Comparison of ENCODE assay signal across 39 cellular contexts in genomic region chr22:47439643-47440265, GRCh38.
"Had no signal": no experiment of that assay in that cellular context is flagged by ENCODE, and none has a peak within 500 bp of the region (broad histone marks: within the 10 kb centered on the region; RNA-seq: fewer than 3 reads in every experiment).

No MANE protein-coding gene starts in this region.

- H3K27me3 ChIP-seq: ascending aorta, cardiac muscle cell, esophagus squamous epithelium had no signal

- H3K4me1 ChIP-seq: ascending aorta, breast epithelium, esophagus squamous epithelium, gastroesophageal sphincter, heart right ventricle had no signal

- H3K4me3 ChIP-seq: ascending aorta, breast epithelium, cardiac muscle cell, esophagus squamous epithelium, gastroesophageal sphincter, heart right ventricle had no signal

- H3K9me3 ChIP-seq: ascending aorta had no signal

- H3K36me3 ChIP-seq: ascending aorta, breast epithelium, cardiac muscle cell, esophagus squamous epithelium, gastroesophageal sphincter, heart right ventricle, WERI-Rb-1 had no signal

- H3K4me3 Mint-ChIP-seq: activated B cell treated with CpG ODN at 0.5 μM for 24 hours; activated CD8-positive, alpha-beta T cell treated with anti-CD3 and anti-CD28 coated beads for 36 hours; activated naive CD4-positive, alpha-beta T cell treated with anti-CD3 and anti-CD28 coated beads, Interleukin-2, amount 10 ng/mL, durations not matched to agents 7 days and 5 days; activated naive CD8-positive, alpha-beta T cell treated with anti-CD3 and anti-CD28 coated beads, Interleukin-2, amount 10 ng/mL, durations not matched to agents 7 days and 5 days; activated T-cell treated with anti-CD3 and anti-CD28 coated beads, Interleukin-2, amount 50 U/mL, for 24 hours; activated T-cell treated with anti-CD3 and anti-CD28 coated beads, Interleukin-2, amount 50 U/mL, for 72 hours; activated T-helper 17 cell treated with anti-CD3 and anti-CD28 coated beads, Interleukin-2, amount 50 U/mL, for 72 hours; brain; effector memory CD8-positive, alpha-beta T cell; T-helper 17 cell; T-helper 2 cell treated with Interferon-gamma antibody and Interleukin-4, amounts not matched to agents 5 μg/mL and 100 μg/mL, for 36 hours had no signal

- H3K27me3 Mint-ChIP-seq: activated naive CD4-positive, alpha-beta T cell treated with anti-CD3 and anti-CD28 coated beads, Interleukin-2, amount 10 ng/mL, durations not matched to agents 7 days and 5 days; activated naive CD8-positive, alpha-beta T cell treated with anti-CD3 and anti-CD28 coated beads, Interleukin-2, amount 10 ng/mL, durations not matched to agents 7 days and 5 days; activated T-cell treated with anti-CD3 and anti-CD28 coated beads, Interleukin-2, amount 50 U/mL, for 24 hours; T-helper 17 cell had no signal

- H3K4me1 Mint-ChIP-seq: activated B cell treated with CpG ODN at 0.5 μM for 24 hours; activated naive CD4-positive, alpha-beta T cell treated with anti-CD3 and anti-CD28 coated beads, Interleukin-2, amount 10 ng/mL, durations not matched to agents 7 days and 5 days; activated naive CD8-positive, alpha-beta T cell treated with anti-CD3 and anti-CD28 coated beads, Interleukin-2, amount 10 ng/mL, durations not matched to agents 7 days and 5 days; activated T-helper 17 cell treated with anti-CD3 and anti-CD28 coated beads, Interleukin-2, amount 50 U/mL, for 72 hours; brain; T-helper 17 cell had no signal

- FAIRE-seq: endometrium, endothelial cell of umbilical vein had no signal

- H3K27ac Mint-ChIP-seq: activated B cell treated with CpG ODN at 0.5 μM for 24 hours; activated CD8-positive, alpha-beta T cell treated with anti-CD3 and anti-CD28 coated beads for 36 hours; activated naive CD4-positive, alpha-beta T cell treated with anti-CD3 and anti-CD28 coated beads, Interleukin-2, amount 10 ng/mL, durations not matched to agents 7 days and 5 days; activated naive CD4-positive, alpha-beta T cell treated with anti-CD3 and anti-CD28 coated beads, Interleukin-2, amount 50 U/mL, for 72 hours; activated naive CD8-positive, alpha-beta T cell treated with anti-CD3 and anti-CD28 coated beads, Interleukin-2, amount 10 ng/mL, durations not matched to agents 7 days and 5 days; activated T-cell treated with anti-CD3 and anti-CD28 coated beads, Interleukin-2, amount 50 U/mL, for 24 hours; activated T-cell treated with anti-CD3 and anti-CD28 coated beads, Interleukin-2, amount 50 U/mL, for 72 hours; activated T-helper 17 cell treated with anti-CD3 and anti-CD28 coated beads, Interleukin-2, amount 50 U/mL, for 72 hours; brain; effector memory CD8-positive, alpha-beta T cell; T-helper 17 cell; T-helper 2 cell treated with Interferon-gamma antibody and Interleukin-4, amounts not matched to agents 5 μg/mL and 100 μg/mL, for 36 hours had no signal

- H3K27ac ChIP-seq: ascending aorta, breast epithelium, cardiac muscle cell, epithelial cell of prostate, esophagus squamous epithelium, gastroesophageal sphincter, heart right ventricle, WERI-Rb-1 had no signal

- DNase-seq: activated B cell treated with CpG ODN at 0.5 μM for 24 hours; activated CD4-positive, alpha-beta T cell treated with anti-CD3 and anti-CD28 coated beads for 48 hours; activated CD4-positive, alpha-beta T cell treated with anti-CD3 and anti-CD28 coated beads, Interleukin-2, amount 50 U/mL, for 1 hour; activated CD4-positive, alpha-beta T cell treated with anti-CD3 and anti-CD28 coated beads, Interleukin-2, amount 50 U/mL, for 48 hours; activated CD8-positive, alpha-beta memory T cell treated with anti-CD3 and anti-CD28 coated beads, Interleukin-2, amount 50 U/mL, for 48 hours; activated CD8-positive, alpha-beta T cell treated with anti-CD3 and anti-CD28 coated beads for 36 hours; activated gamma-delta T cell; activated naive CD4-positive, alpha-beta T cell; activated naive CD4-positive, alpha-beta T cell treated with anti-CD3 and anti-CD28 coated beads, Interleukin-2, amount 10 ng/mL, durations not matched to agents 7 days and 5 days; activated naive CD8-positive, alpha-beta T cell treated with anti-CD3 and anti-CD28 coated beads, Interleukin-2, amount 10 ng/mL, durations not matched to agents 7 days and 5 days; activated T-cell treated with anti-CD3 and anti-CD28 coated beads for 4 hours; activated T-cell treated with anti-CD3 and anti-CD28 coated beads, Interleukin-2, amount 50 U/mL, for 24 hours; activated T-cell treated with anti-CD3 and anti-CD28 coated beads, Interleukin-2, amount 50 U/mL, for 72 hours; central memory CD4-positive, alpha-beta T cell; cerebellar nuclear complex; cortex of kidney; dermis blood vessel endothelial cell; effector CD4-positive, alpha-beta T cell; effector memory CD8-positive, alpha-beta T cell; esophagus squamous epithelium; foreskin melanocyte; heart right ventricle; SW 1271; T-helper 1 cell; T-helper 17 cell; T1000; WERI-Rb-1 had no signal

- ATAC-seq: activated CD4-positive, CD25-positive, alpha-beta regulatory T cell treated with anti-CD3 and anti-CD28 coated beads, Interleukin-2, amount 50 U/mL, for 24 hours; activated CD8-positive, alpha-beta T cell treated with anti-CD3 and anti-CD28 coated beads for 36 hours; activated naive CD4-positive, alpha-beta T cell treated with anti-CD3 and anti-CD28 coated beads, Interleukin-2, amount 50 U/mL, for 72 hours; activated T-cell treated with anti-CD3 and anti-CD28 coated beads, Interleukin-2, amount 50 U/mL, for 72 hours; activated T-helper 17 cell treated with anti-CD3 and anti-CD28 coated beads, Interleukin-2, amount 50 U/mL, for 72 hours; effector memory CD8-positive, alpha-beta T cell; gastroesophageal sphincter; heart right ventricle; T-helper 17 cell had no signal

- H3K36me3 Mint-ChIP-seq: activated naive CD4-positive, alpha-beta T cell treated with anti-CD3 and anti-CD28 coated beads, Interleukin-2, amount 10 ng/mL, durations not matched to agents 7 days and 5 days; activated naive CD8-positive, alpha-beta T cell treated with anti-CD3 and anti-CD28 coated beads, Interleukin-2, amount 10 ng/mL, durations not matched to agents 7 days and 5 days; brain had no signal
